ENCODE assay signal across 16 cellular contexts in genomic region chr2:130287656-130288026, GRCh38. TPM values are rescaled to one million over a fixed set of nuclear protein-coding genes. Genes with fewer than 3 reads are reported as not detected.
DNase-seq lines count a peak whose midpoint lies in the region; ATAC-seq and TF ChIP-seq lines count a peak whose summit lies in the region.
"Had no signal": no experiment of that assay in that cellular context is flagged by ENCODE, and none has a peak within 500 bp of the region (broad histone marks: within the 10 kb centered on the region; RNA-seq: fewer than 3 reads in every experiment).

No MANE protein-coding gene starts in this region.

- H3K4me3 ChIP-seq in H7 (ENCODE audit: insufficient read depth, low read depth, low read length) = no peak overlapping the region
- H3K4me3 ChIP-seq in HCT116 (replicated peaks in 1 of 2; ENCODE audit: low read depth in 1 of 2, low read length in 2 of 2) = no peak overlapping the region
- no peak overlapping the region for H3K4me3 ChIP-seq in neuronal stem cell (ENCODE audit: low read length in 2 of 2)
- H3K4me3 ChIP-seq: GM23248 had no signal

- H3K9ac ChIP-seq in HCT116 (ENCODE audit: low read length) (no peak overlapping the region), neuronal stem cell (ENCODE audit: low read depth, low read length, poor library complexity) (no peak overlapping the region)
- H3K9ac ChIP-seq: GM23248 had no signal

- no peak overlapping the region for H4K91ac ChIP-seq in neuronal stem cell (ENCODE audit: low read depth, low read length, poor library complexity)

- peak overlapping the region; percentile 10 for H3K23ac ChIP-seq in neuronal stem cell (ENCODE audit: low read depth, low read length, poor library complexity)

- no peak overlapping the region for H4K8ac ChIP-seq in neuronal stem cell (ENCODE audit: low read depth, low read length)

- ATAC-seq in HCT116 = no peak

- H3K18ac ChIP-seq in neuronal stem cell (ENCODE audit: low read length) = no peak overlapping the region

- DNase-seq in H7 (peak; percentile 44), HCT116 (ENCODE audit: low read depth, low spot score) (no peak), neuronal stem cell (ENCODE audit: low spot score) (no peak), middle frontal gyrus (ENCODE audit: extremely low spot score, low spot score) (no peak)
- no peak for DNase-seq in stimulated activated CD4-positive, alpha-beta T cell treated with anti-CD3 and anti-CD28 coated beads, Interleukin-12 subunit alpha, Interleukin-12 subunit beta, amount 100 ng/mL, for 4 hours
- DNase-seq in activated T-helper 2 cell treated with anti-CD3 and anti-CD28 coated beads, Interferon-gamma antibody, Interleukin-2, Interleukin-4, amounts not matched to agents 10 μg/mL and 5 μg/mL and 100 μg/mL, durations not matched to agents 14 hours and 24 hours and 36 hours (ENCODE audit: low spot score) = no peak
- DNase-seq: C1 segment of cervical spinal cord; Calu3; CD4-positive, alpha-beta memory T cell; COR-L47; DMS53; DMS79 treated with DMSO at 0.1 percent for 48 hours; GF-D8; GM23248; H9; HFFc6 had no signal

- no peak overlapping the region for H2BK120ac ChIP-seq in neuronal stem cell (ENCODE audit: low read depth, low read length)

- no peaks in the 10 kb centered on the region for H3K27me3 ChIP-seq in H7 (ENCODE audit: control insufficient read depth, insufficient read depth, low read length)
- H3K27me3 ChIP-seq in HCT116 (ENCODE audit: insufficient read depth, low read length) = no peaks in the 10 kb centered on the region
- no peaks in the 10 kb centered on the region for H3K27me3 ChIP-seq in neuronal stem cell (ENCODE audit: control insufficient read depth in 3 of 3, insufficient read depth in 3 of 3, low read depth in 1 of 3, low read length in 3 of 3)

- H2BK5ac ChIP-seq in neuronal stem cell (ENCODE audit: low read length) = no peak overlapping the region

- H4K20me1 ChIP-seq in HCT116 (ENCODE audit: insufficient read depth) = no peaks in the 10 kb centered on the region

- H3K4me2 ChIP-seq in HCT116 (ENCODE audit: low read length) (0 out of 2 replicates have a peak overlapping the region, but pooled peaks have one; percentile 58), neuronal stem cell (ENCODE audit: insufficient read depth, low read length, poor library complexity, severe bottlenecking) (no peak overlapping the region)

- TF ChIP-seq CTCF in HCT116 (IDR thresholded peaks at IDR 0.05 in 2 of 3, conservative IDR thresholded peaks at IDR 0.05 in 1 of 3; ENCODE audit: borderline replicate concordance in 1 of 3, insufficient read depth in 1 of 3, low read depth in 2 of 3, low read length in 2 of 3) = no peak

- TF ChIP-seq POLR2A in HCT116 (IDR thresholded peaks at IDR 0.05; ENCODE audit: borderline replicate concordance, extremely low read depth, insufficient read depth, insufficient read length) = no peak

- H3K4ac ChIP-seq in neuronal stem cell (ENCODE audit: low read length) = no peak overlapping the region

- no CpG with 5 or more reads among the region's 14 CpGs for WGBS in neuronal stem cell (ENCODE audit: extremely low coverage in 2 of 2, insufficient read length in 2 of 2, insufficient replicate concordance in 1 of 2), 2 donors

- H3K36me3 Mint-ChIP-seq in activated T-helper 2 cell treated with anti-CD3 and anti-CD28 coated beads, Interferon-gamma antibody, Interleukin-2, Interleukin-4, amounts not matched to agents 10 μg/mL and 5 μg/mL and 100 μg/mL, durations not matched to agents 14 hours and 24 hours and 36 hours (ENCODE audit: low read depth) = no peaks in the 10 kb centered on the region
- H3K36me3 Mint-ChIP-seq: CD4-positive, alpha-beta memory T cell had no signal

- no peaks in the 10 kb centered on the region for H3K79me2 ChIP-seq in HCT116 (ENCODE audit: insufficient read depth, low read length)

- POLR2A ChIA-PET in HCT116 (lab: Charles Lee) = interaction anchor here (0.9 kb wide), 1 partner anchor 45 kb away, joined by 3 read pairs; no protein-coding TSS in a partner anchor

- H3K27ac ChIP-seq in HCT116 (ENCODE audit: low read depth, low read length) (no peak overlapping the region), neuronal stem cell (replicated peaks; ENCODE audit: low read length) (no peak overlapping the region)
- H3K27ac ChIP-seq: GM23248 had no signal

- no peak overlapping the region for H2AK5ac ChIP-seq in neuronal stem cell (ENCODE audit: low read depth, low read length)

- no peak overlapping the region for H3K27ac Mint-ChIP-seq in activated T-helper 2 cell treated with anti-CD3 and anti-CD28 coated beads, Interferon-gamma antibody, Interleukin-2, Interleukin-4, amounts not matched to agents 10 μg/mL and 5 μg/mL and 100 μg/mL, durations not matched to agents 14 hours and 24 hours and 36 hours
- H3K27ac Mint-ChIP-seq: CD4-positive, alpha-beta memory T cell; H9; HFFc6 had no signal

- no peaks in the 10 kb centered on the region for H3K9me3 ChIP-seq in HCT116 (ENCODE audit: control insufficient read depth in 1 of 2, insufficient read depth in 1 of 2, low read depth in 1 of 2, low read length in 2 of 2)
- H3K9me3 ChIP-seq in neuronal stem cell (replicated peaks in 1 of 2; ENCODE audit: control insufficient read depth in 2 of 2, insufficient read depth in 1 of 2, low read depth in 1 of 2, low read length in 2 of 2) = no peaks in the 10 kb centered on the region

- H3K9me3 Mint-ChIP-seq in activated T-helper 2 cell treated with anti-CD3 and anti-CD28 coated beads, Interferon-gamma antibody, Interleukin-2, Interleukin-4, amounts not matched to agents 10 μg/mL and 5 μg/mL and 100 μg/mL, durations not matched to agents 14 hours and 24 hours and 36 hours = no peaks in the 10 kb centered on the region
- H3K9me3 Mint-ChIP-seq: CD4-positive, alpha-beta memory T cell; H9 had no signal

- H3K4me3 Mint-ChIP-seq in activated T-helper 2 cell treated with anti-CD3 and anti-CD28 coated beads, Interferon-gamma antibody, Interleukin-2, Interleukin-4, amounts not matched to agents 10 μg/mL and 5 μg/mL and 100 μg/mL, durations not matched to agents 14 hours and 24 hours and 36 hours (ENCODE audit: low read depth) = no peak overlapping the region
- H3K4me3 Mint-ChIP-seq: CD4-positive, alpha-beta memory T cell; H9; HFFc6 had no signal

- intact Hi-C loops in HCT116 (cut with micrococcal nuclease) = loop anchor here (1.0 kb wide), 1 partner anchor 45 kb away; no protein-coding TSS in a partner anchor
- intact Hi-C loops in activated T-helper 2 cell treated with anti-CD3 and anti-CD28 coated beads, Interferon-gamma antibody, Interleukin-2, Interleukin-4, amounts not matched to agents 10 μg/mL and 5 μg/mL and 100 μg/mL, durations not matched to agents 14 hours and 24 hours and 36 hours (cut with micrococcal nuclease) = no loop called here

- no peak overlapping the region for H2AFZ ChIP-seq in HCT116 (ENCODE audit: low read depth, low read length, poor library complexity, severe bottlenecking)
- H2AFZ ChIP-seq in neuronal stem cell (ENCODE audit: low read length) = no peak overlapping the region
- H2AFZ ChIP-seq: GM23248 had no signal

- no TSS peak for BruUV-seq in HCT116 (replicated peaks; lab: Mats Ljungman, UMichigan)

- RAD21 ChIA-PET in HCT116 (lab: Charles Lee; ENCODE audit: low non-redundant PET in 1 of 2, low total read pairs in 2 of 2, uncharacterized antibody in 2 of 2, unreplicated experiment in 2 of 2) = interaction anchor here in 1 of 2 experiments (1.0 kb wide), 1 partner anchor 46 kb away, joined by 3 read pairs; no protein-coding TSS in a partner anchor

- H2BK12ac ChIP-seq in neuronal stem cell (ENCODE audit: low read length) = no peak overlapping the region

- no peak overlapping the region for H3K14ac ChIP-seq in neuronal stem cell (ENCODE audit: low read length)

- TF ChIP-seq RAD21 in HCT116 (IDR thresholded peaks at IDR 0.05; ENCODE audit: low read depth) = no peak

- peaks cover 1% of the 10 kb centered on the region for H3K79me1 ChIP-seq in neuronal stem cell (ENCODE audit: low read depth, low read length)

- no peaks in the 10 kb centered on the region for H3K4me1 Mint-ChIP-seq in activated T-helper 2 cell treated with anti-CD3 and anti-CD28 coated beads, Interferon-gamma antibody, Interleukin-2, Interleukin-4, amounts not matched to agents 10 μg/mL and 5 μg/mL and 100 μg/mL, durations not matched to agents 14 hours and 24 hours and 36 hours (ENCODE audit: low read depth)
- H3K4me1 Mint-ChIP-seq: H9 had no signal

- H3K36me3 ChIP-seq in H7 (replicated peaks; ENCODE audit: control insufficient read depth, insufficient read depth, low read length) (no peaks in the 10 kb centered on the region), HCT116 (ENCODE audit: control insufficient read depth in 1 of 2, insufficient read depth in 2 of 2, low read length in 2 of 2) (no peaks in the 10 kb centered on the region), neuronal stem cell (replicated peaks in 1 of 2; ENCODE audit: control insufficient read depth in 2 of 2, insufficient read depth in 2 of 2, low read length in 2 of 2) (no peaks in the 10 kb centered on the region)

- H3K4me1 ChIP-seq in HCT116 (ENCODE audit: control insufficient read depth in 1 of 2, insufficient read depth in 2 of 2, low read length in 2 of 2) (peaks cover 6 to 17% of the 10 kb centered on the region in 2 experiments; a peak in 3 of 4 replicates), neuronal stem cell (ENCODE audit: control insufficient read depth in 2 of 2, insufficient read depth in 1 of 2, low read depth in 1 of 2, low read length in 2 of 2) (peaks cover 0 to 3% of the 10 kb centered on the region in 2 donors)

- H3K27me3 Mint-ChIP-seq in activated T-helper 2 cell treated with anti-CD3 and anti-CD28 coated beads, Interferon-gamma antibody, Interleukin-2, Interleukin-4, amounts not matched to agents 10 μg/mL and 5 μg/mL and 100 μg/mL, durations not matched to agents 14 hours and 24 hours and 36 hours (ENCODE audit: low read depth) = peaks cover 1% of the 10 kb centered on the region

- CTCF ChIA-PET in HCT116 (lab: Charles Lee) = interaction anchor here (0.7 to 2.0 kb wide), 7 partner anchors 11 to 106 kb away, joined by 3 to 18 read pairs (median 3); partner anchors contain the start of gene SMPD4

- no peaks in the 10 kb centered on the region for H3K9me2 ChIP-seq in HCT116 (ENCODE audit: insufficient read depth)

- H2BK15ac ChIP-seq in neuronal stem cell (ENCODE audit: low read length) = no peak overlapping the region

TF ChIP-seq in HCT116, 20 proteins besides CTCF, POLR2A, EP300 and RAD21 (continues in another document):
- no peak for TF ChIP-seq CEBPB (IDR thresholded peaks at IDR 0.05; ENCODE audit: low read depth)
- no peak for TF ChIP-seq EGR1 (IDR thresholded peaks at IDR 0.05; ENCODE audit: low read depth)
- no peak for TF ChIP-seq ZFX (IDR thresholded peaks at IDR 0.05)
- no peak for TF ChIP-seq SRF (IDR thresholded peaks at IDR 0.05; ENCODE audit: low read depth)
- TF ChIP-seq ELF1 (IDR thresholded peaks at IDR 0.05; ENCODE audit: borderline replicate concordance, low read depth) = no peak

RNA-seq across cellular contexts. Expression of gene IMP4, which starts 55.1 kb away (rescaled TPM):
- 84.8 and 91.6 TPM in 2 replicates for total RNA-seq in H7 (2014; rRNA removed; shearing (Covaris generic))
- total RNA-seq in HCT116 (2021; ENCODE audit: unreplicated experiment) = 121 TPM
- 136 and 146 TPM in 2 replicates for polyA plus RNA-seq in HCT116 (2012)
- polyA plus RNA-seq in neuronal stem cell (2013, experiment 1 of 2) = 49.5 TPM
- 45.4 TPM for polyA plus RNA-seq in neuronal stem cell (2013, experiment 2 of 2)
- total RNA-seq in activated T-helper 2 cell treated with anti-CD3 and anti-CD28 coated beads, Interferon-gamma antibody, Interleukin-2, Interleukin-4, amounts not matched to agents 10 μg/mL and 5 μg/mL and 100 μg/mL, durations not matched to agents 14 hours and 24 hours and 36 hours = 136 and 142 TPM in 2 replicates
